ENCODE assay signal across 8 cellular contexts in genomic region chr1:212285685-212286436, GRCh38. TPM values are rescaled to one million over a fixed set of nuclear protein-coding genes. Genes with fewer than 3 reads are reported as not detected.
DNase-seq lines count a peak whose midpoint lies in the region; ATAC-seq and TF ChIP-seq lines count a peak whose summit lies in the region.

No MANE protein-coding gene starts in this region.

- H3K4me2 ChIP-seq in parathyroid adenoma (ENCODE audit: low read length) = peak overlapping the region; percentile 86

- H3K27ac ChIP-seq in parathyroid adenoma (peak overlapping the region; percentile 92), transverse colon (peak overlapping the region; percentile 98 to 100 (median 99))

- peaks cover 16% of the 10 kb centered on the region for H3K79me2 ChIP-seq in parathyroid adenoma

- H3K4me3 Mint-ChIP-seq in Caco-2 (ENCODE audit: unreplicated experiment) (peak overlapping the region; percentile 95), glutamatergic neuron (ENCODE audit: unreplicated experiment) (peak overlapping the region; percentile 94)

- H3K27me3 Mint-ChIP-seq in Caco-2 (ENCODE audit: insufficient read depth, unreplicated experiment) = no peaks in the 10 kb centered on the region
- H3K27me3 Mint-ChIP-seq in glutamatergic neuron (ENCODE audit: unreplicated experiment) = peaks cover 5% of the 10 kb centered on the region

- peak overlapping the region; percentile 57 for H3K4me3 ChIP-seq in Caco-2 (ENCODE audit: low read depth, low read length)
- peak overlapping the region; percentile 78 for H3K4me3 ChIP-seq in parathyroid adenoma (ENCODE audit: low read depth, low read length)
- peak overlapping the region; percentile 71 to 99 (median 86) for H3K4me3 ChIP-seq in transverse colon

- TF ChIP-seq CTCF in Caco-2 (IDR thresholded peaks at IDR 0.05; ENCODE audit: insufficient read depth in 1 of 2, low read depth in 1 of 2, low read length in 1 of 2, severe bottlenecking in 1 of 2, unreplicated experiment in 1 of 2) (no peak), glutamatergic neuron (IDR thresholded peaks at IDR 0.05; ENCODE audit: partially characterized antibody, unreplicated experiment) (no peak), parathyroid adenoma (IDR thresholded peaks at IDR 0.05) (no peak), transverse colon (IDR thresholded peaks at IDR 0.05) (no peak)

- intact Hi-C loops in Caco-2 (cut with micrococcal nuclease; ENCODE audit: unreplicated experiment) (loop anchor here (1.0 to 5.0 kb wide), 5 partner anchors 31 to 171 kb away; no protein-coding TSS in a partner anchor), transverse colon (cut with DNase I; ENCODE audit: low total_unique reads) (no loop called here)

- peak overlapping the region; percentile 87 for H3K9ac ChIP-seq in parathyroid adenoma

- WGBS in transverse colon (ENCODE audit: low coverage in 1 of 2), 2 donors = 0% methylated on average over 41 of the region's 83 CpGs; no CpG with 5 or more reads in 1 of the 2 donors

- H3K36me3 Mint-ChIP-seq in Caco-2 (ENCODE audit: insufficient read depth, unreplicated experiment) (peaks cover 27% of the 10 kb centered on the region), glutamatergic neuron (ENCODE audit: unreplicated experiment) (peaks cover 4% of the 10 kb centered on the region)

- POLR2A ChIA-PET in Caco-2 (lab: Charles Lee) = interaction anchor here (0.5 to 1.1 kb wide), 9 partner anchors 41 to 643 kb away, joined by 3 to 8 read pairs (median 5); no protein-coding TSS in a partner anchor

- DNase-seq in Caco-2 (peak; percentile 68 to 70), HPDE6-E6E7 (ENCODE audit: extremely low spot score) (peak; percentile 21), RPMI7951 (ENCODE audit: low read depth) (peak; percentile 46), activated gamma-delta T cell treated with Interleukin-2 at 50 U/mL for 16 hours (peak; percentile 65), glutamatergic neuron (peak; percentile 66), transverse colon (peak; percentile 78)

- no TSS peak for BruUV-seq in Caco-2 (replicated peaks; lab: Mats Ljungman, UMichigan)

- H3K27ac Mint-ChIP-seq in Caco-2 (ENCODE audit: unreplicated experiment) (peak overlapping the region; percentile 89), glutamatergic neuron (ENCODE audit: unreplicated experiment) (no peak overlapping the region)

- peak; percentile 5 for ATAC-seq in GM19463 (IDR thresholded peaks at IDR 0.05; ENCODE audit: unreplicated experiment)

- H2AFZ ChIP-seq in parathyroid adenoma = peak overlapping the region; percentile 85

- H3K9me3 ChIP-seq in Caco-2 = no peaks in the 10 kb centered on the region
- no peaks in the 10 kb centered on the region for H3K9me3 ChIP-seq in parathyroid adenoma (ENCODE audit: control insufficient read depth, low read length)
- H3K9me3 ChIP-seq in transverse colon = no peaks in the 10 kb centered on the region

- H3K4me1 Mint-ChIP-seq in Caco-2 (ENCODE audit: low read depth, unreplicated experiment) (peaks cover 19% of the 10 kb centered on the region), glutamatergic neuron (ENCODE audit: low read depth, unreplicated experiment) (peaks cover 5% of the 10 kb centered on the region)

- H3K27me3 ChIP-seq in Caco-2 (replicated peaks; ENCODE audit: control insufficient read depth, insufficient read depth, low read length) (no peaks in the 10 kb centered on the region), parathyroid adenoma (ENCODE audit: control insufficient read depth, insufficient read depth, low read length) (no peaks in the 10 kb centered on the region), transverse colon (no peaks in the 10 kb centered on the region)

- TF ChIP-seq EP300 in transverse colon (IDR thresholded peaks at IDR 0.05; ENCODE audit: low read depth) = no peak

- peak; percentile 78 for TF ChIP-seq POLR2A in transverse colon (IDR thresholded peaks at IDR 0.05)

- in situ Hi-C loops in transverse colon (cut with MboI; ENCODE audit: low pct_ligation_motif_present in 1 of 4, low pct_unique_long_range_greater_than_20kb in 1 of 4, low sequenced_read_pairs in 3 of 4) = no loop called here

- H3K9me3 Mint-ChIP-seq in Caco-2 (ENCODE audit: unreplicated experiment) (no peaks in the 10 kb centered on the region), glutamatergic neuron (ENCODE audit: unreplicated experiment) (peaks cover 12% of the 10 kb centered on the region)

- H3K36me3 ChIP-seq in Caco-2 (ENCODE audit: control insufficient read depth, insufficient read depth, low read length) = no peaks in the 10 kb centered on the region
- H3K36me3 ChIP-seq in parathyroid adenoma (ENCODE audit: control insufficient read depth, insufficient read depth, low read length) = no peaks in the 10 kb centered on the region
- H3K36me3 ChIP-seq in transverse colon = no peaks in the 10 kb centered on the region

- CTCF ChIA-PET in Caco-2 (lab: Charles Lee) = interaction anchor here (0.5 to 1.2 kb wide), 4 partner anchors 66 to 250 kb away, joined by 3 to 8 read pairs (median 3); partner anchors contain the start of genes DTL and INTS7

- peaks cover 23% of the 10 kb centered on the region for H3K4me1 ChIP-seq in Caco-2
- H3K4me1 ChIP-seq in parathyroid adenoma = peaks cover 3% of the 10 kb centered on the region
- H3K4me1 ChIP-seq in transverse colon = peaks cover 14 to 45% (median 44%) of the 10 kb centered on the region in 4 donors

RNA-seq across cellular contexts. Expression of gene PPP2R5A, which starts 0.7 kb away (rescaled TPM):
- total RNA-seq in Caco-2 (2022) = 47.6 and 49.4 TPM in 2 replicates
- total RNA-seq in RPMI7951 (2014; rRNA removed; shearing (Covaris generic)) = 25.0 and 30.4 TPM in 2 replicates
- 2.2 TPM for total RNA-seq in glutamatergic neuron (ENCODE audit: unreplicated experiment)
- 10 to 100 TPM; 32.2 to 68.3 (median 51.8) TPM for total RNA-seq in transverse colon

Comparison
In these comparisons a context has a peak if more than half of its experiments do, and no peak if none do; other contexts are left out.
1. Peak in every context shown above with its lines: DNase-seq, ATAC-seq, H3K4me3 ChIP-seq and H3K27ac ChIP-seq.
2. DNase-seq: peak in every context shown above with its lines; median percentile 78 in transverse colon; 69 in Caco-2; 66 in glutamatergic neuron; 65 in activated gamma-delta T cell treated with Interleukin-2 at 50 U/mL for 16 hours; 46 in RPMI7951; 21 in HPDE6-E6E7.